Comparison of ENCODE assay signal across 1 cellular context in genomic region chr15:83085461-83085860, GRCh38. TPM values are rescaled to one million over a fixed set of nuclear protein-coding genes. Genes with fewer than 3 reads are reported as not detected.
"Had no signal": no experiment of that assay in that cellular context is flagged by ENCODE, and none has a peak within 500 bp of the region (broad histone marks: within the 10 kb centered on the region; RNA-seq: fewer than 3 reads in every experiment).

No MANE protein-coding gene starts in this region.

RNA-seq across cellular contexts. Expression of gene TM6SF1, which starts 22.0 kb away (rescaled TPM):
- total RNA-seq: LHCN-M2 had no signal
